14 cellular contexts compared by ENCODE assay signal in genomic region chr4:70589785-70590184, GRCh38. TPM values are rescaled to one million over a fixed set of nuclear protein-coding genes. Genes with fewer than 3 reads are reported as not detected.
DNase-seq lines count a peak whose midpoint lies in the region; ATAC-seq and TF ChIP-seq lines count a peak whose summit lies in the region.
"Had no signal": no experiment of that assay in that cellular context is flagged by ENCODE, and none has a peak within 500 bp of the region (broad histone marks: within the 10 kb centered on the region; RNA-seq: fewer than 3 reads in every experiment).

No MANE protein-coding gene starts in this region.

- H3K36me3 ChIP-seq in A673 (ENCODE audit: insufficient read depth, low read length, poor library complexity, severe bottlenecking) (no peaks in the 10 kb centered on the region), SK-N-SH (replicated peaks in 1 of 2; ENCODE audit: control insufficient read depth in 1 of 2, insufficient read depth in 2 of 2, low read length in 1 of 2) (no peaks in the 10 kb centered on the region)

- POLR2A ChIA-PET in A673 (lab: Charles Lee; ENCODE audit: low non-redundant PET) (no interaction called here), SK-N-SH (lab: Yijun Ruan, JAX) (no interaction called here)

- no peak for TF ChIP-seq RAD21 in SK-N-SH (IDR thresholded peaks at IDR 0.05; ENCODE audit: low read length)

- BruUV-seq in A673 (replicated peaks; lab: Mats Ljungman, UMichigan): no TSS peak

- no peak overlapping the region for H3K4me2 ChIP-seq in SK-N-SH

- DNase-seq in SHP77 (lab: John Stamatoyannopoulos, UW) (no peak), A673 (ENCODE audit: low spot score) (no peak), SK-N-SH (no peak), Right ventricle myocardium superior (no peak)
- DNase-seq: activated CD4-positive, alpha-beta T cell treated with anti-CD3 and anti-CD28 coated beads, Interleukin-2, amount 10 ng/mL, durations not matched to agents 24 days and 14 days; activated naive CD4-positive, alpha-beta T cell; cerebellar nuclear complex; KBM-7; SHP77 treated with DMSO at 0.1 percent for 48 hours had no signal

- H3K4me1 Mint-ChIP-seq in stimulated activated memory B cell treated with anti-CD40 and anti-IgM and Interleukin-4, amounts not matched to agents 10 μg/mL and 1 μg/mL and 100 μg/mL, for 72 hours: peaks cover 15% of the 10 kb centered on the region
- H3K4me1 Mint-ChIP-seq: activated CD4-positive, alpha-beta T cell treated with anti-CD3 and anti-CD28 coated beads, Interleukin-2, amount 10 ng/mL, durations not matched to agents 24 days and 14 days had no signal

- H3K27ac ChIP-seq in A673 (ENCODE audit: low read depth, low read length, poor library complexity, severe bottlenecking) (no peak overlapping the region), SK-N-SH (ENCODE audit: low read depth in 2 of 2, low read length in 1 of 2) (no peak overlapping the region)

- H3K4me1 ChIP-seq in A673 (ENCODE audit: insufficient read depth, low read length, poor library complexity, severe bottlenecking): peaks cover 18% of the 10 kb centered on the region
- no peaks in the 10 kb centered on the region for H3K4me1 ChIP-seq in SK-N-SH (ENCODE audit: control insufficient read depth in 1 of 2, insufficient read depth in 2 of 2, low read depth in 1 of 2, low read length in 1 of 2)

- peak; percentile 98 for ATAC-seq in GM19043 (IDR thresholded peaks at IDR 0.05; ENCODE audit: low read depth, unreplicated experiment)
- ATAC-seq in GM21825 (IDR thresholded peaks at IDR 0.05; ENCODE audit: unreplicated experiment): peak; percentile 91
- ATAC-seq in HG03175 (IDR thresholded peaks at IDR 0.05; ENCODE audit: unreplicated experiment): peak; percentile 96
- peak; percentile 92 for ATAC-seq in stimulated activated memory B cell treated with anti-CD40 and anti-IgM and Interleukin-4, amounts not matched to agents 10 μg/mL and 1 μg/mL and 100 μg/mL, for 72 hours
- ATAC-seq in Right ventricle myocardium superior (ENCODE audit: poor library complexity): no peak

- H3K4me3 Mint-ChIP-seq in stimulated activated memory B cell treated with anti-CD40 and anti-IgM and Interleukin-4, amounts not matched to agents 10 μg/mL and 1 μg/mL and 100 μg/mL, for 72 hours: no peak overlapping the region
- H3K4me3 Mint-ChIP-seq: activated CD4-positive, alpha-beta T cell treated with anti-CD3 and anti-CD28 coated beads, Interleukin-2, amount 10 ng/mL, durations not matched to agents 24 days and 14 days had no signal

- H3K9me3 ChIP-seq in A673 (ENCODE audit: low read depth, low read length, poor library complexity, severe bottlenecking): no peaks in the 10 kb centered on the region
- no peaks in the 10 kb centered on the region for H3K9me3 ChIP-seq in SK-N-SH

- no peaks in the 10 kb centered on the region for H3K9me3 Mint-ChIP-seq in stimulated activated memory B cell treated with anti-CD40 and anti-IgM and Interleukin-4, amounts not matched to agents 10 μg/mL and 1 μg/mL and 100 μg/mL, for 72 hours
- H3K9me3 Mint-ChIP-seq: activated CD4-positive, alpha-beta T cell treated with anti-CD3 and anti-CD28 coated beads, Interleukin-2, amount 10 ng/mL, durations not matched to agents 24 days and 14 days had no signal

- H3K27me3 Mint-ChIP-seq in stimulated activated memory B cell treated with anti-CD40 and anti-IgM and Interleukin-4, amounts not matched to agents 10 μg/mL and 1 μg/mL and 100 μg/mL, for 72 hours: peaks cover 2% of the 10 kb centered on the region
- H3K27me3 Mint-ChIP-seq: activated CD4-positive, alpha-beta T cell treated with anti-CD3 and anti-CD28 coated beads, Interleukin-2, amount 10 ng/mL, durations not matched to agents 24 days and 14 days had no signal

- CTCF ChIA-PET in A673 (lab: Charles Lee) (no interaction called here), SK-N-SH (lab: Yijun Ruan, JAX) (no interaction called here)

- no peaks in the 10 kb centered on the region for H3K36me3 Mint-ChIP-seq in stimulated activated memory B cell treated with anti-CD40 and anti-IgM and Interleukin-4, amounts not matched to agents 10 μg/mL and 1 μg/mL and 100 μg/mL, for 72 hours

- H3F3A ChIP-seq in SK-N-SH (replicated peaks; ENCODE audit: insufficient read depth): no peaks in the 10 kb centered on the region

- no peak overlapping the region for H3K27ac Mint-ChIP-seq in stimulated activated memory B cell treated with anti-CD40 and anti-IgM and Interleukin-4, amounts not matched to agents 10 μg/mL and 1 μg/mL and 100 μg/mL, for 72 hours
- H3K27ac Mint-ChIP-seq: activated CD4-positive, alpha-beta T cell treated with anti-CD3 and anti-CD28 coated beads, Interleukin-2, amount 10 ng/mL, durations not matched to agents 24 days and 14 days had no signal

- H3K9me2 ChIP-seq in SK-N-SH: no peaks in the 10 kb centered on the region

- H2AFZ ChIP-seq in SK-N-SH (ENCODE audit: low read depth): no peak overlapping the region

- H3K27me3 ChIP-seq in A673 (replicated peaks; ENCODE audit: insufficient read depth, low read depth, low read length, poor library complexity): no peaks in the 10 kb centered on the region
- H3K27me3 ChIP-seq in SK-N-SH (ENCODE audit: insufficient read depth): peaks cover 8% of the 10 kb centered on the region

- TF ChIP-seq CTCF in A673 (conservative IDR thresholded peaks at IDR 0.05; ENCODE audit: low read depth, low read length) (no peak), SK-N-SH (IDR thresholded peaks at IDR 0.05) (no peak)

- no peak overlapping the region for H3K9ac ChIP-seq in SK-N-SH

- H3K4me3 ChIP-seq in A673 (ENCODE audit: low read depth, low read length, poor library complexity, severe bottlenecking) (no peak overlapping the region), SK-N-SH (ENCODE audit: low read depth in 2 of 2, low read length in 1 of 2) (no peak overlapping the region)

- no peaks in the 10 kb centered on the region for H3K79me2 ChIP-seq in SK-N-SH (ENCODE audit: insufficient read depth)

- TF ChIP-seq EP300 in SK-N-SH (IDR thresholded peaks at IDR 0.05; ENCODE audit: borderline replicate concordance in 1 of 2, low read depth in 1 of 2, low read length in 1 of 2): no peak

- intact Hi-C loops in A673 (cut with micrococcal nuclease; ENCODE audit: unreplicated experiment) (no loop called here), Right ventricle myocardium superior (cut with DNase I) (no loop called here)

- no peaks in the 10 kb centered on the region for H4K20me1 ChIP-seq in SK-N-SH (ENCODE audit: insufficient read depth)

TF ChIP-seq in SK-N-SH, 30 proteins besides CTCF, POLR2A, EP300 and RAD21:
- no peak for TF ChIP-seq YY1 (IDR thresholded peaks at IDR 0.05; ENCODE audit: low read depth)
- TF ChIP-seq RFX5 (IDR thresholded peaks at IDR 0.05; ENCODE audit: low read length): no peak
- no peak for TF ChIP-seq MXI1 (IDR thresholded peaks at IDR 0.05; ENCODE audit: low read depth, low read length)
- TF ChIP-seq GABPA (IDR thresholded peaks at IDR 0.05; ENCODE audit: low read depth): no peak
- TF ChIP-seq JUND (IDR thresholded peaks at IDR 0.05): no peak
- no peak for TF ChIP-seq REST (IDR thresholded peaks at IDR 0.05; ENCODE audit: low read depth, low read length)
- TF ChIP-seq IRF3 (IDR thresholded peaks at IDR 0.05; ENCODE audit: low read depth, low read length): no peak
TF ChIP-seq in SK-N-SH: peak in this region for 0.

RNA-seq across cellular contexts. Expression of gene AMBN, which starts 2.3 kb away (rescaled TPM):
- total RNA-seq in A673 (2021) (2.1 and 3.8 TPM in 2 replicates), Right ventricle myocardium superior (not detected)
- polyA plus RNA-seq in SK-N-SH (2012; rRNA removed): not detected in 2 replicates
- polyA plus RNA-seq in SK-N-SH (2012; cell fraction: cytosol; rRNA removed): not detected in 2 replicates
- not detected in 2 replicates for polyA plus RNA-seq in SK-N-SH (2012; cell fraction: nucleus; rRNA removed)
- total RNA-seq: activated CD4-positive, alpha-beta T cell treated with anti-CD3 and anti-CD28 coated beads, Interleukin-2, amount 10 ng/mL, durations not matched to agents 24 days and 14 days; osteoblast had no signal

RNA-seq across cellular contexts. Expression of gene ENAM, which starts 38.8 kb away (rescaled TPM):
- not detected in 2 replicates for total RNA-seq in A673 (2021)
- 0.11 and 0.20 TPM in 2 replicates for polyA plus RNA-seq in SK-N-SH (2012; rRNA removed)
- polyA plus RNA-seq in SK-N-SH (2012; cell fraction: cytosol; rRNA removed): 0.18 and 0.19 TPM in 2 replicates
- 0.08 and 0.10 TPM in 2 replicates for polyA plus RNA-seq in SK-N-SH (2012; cell fraction: nucleus; rRNA removed)
- 3.8 TPM for total RNA-seq in Right ventricle myocardium superior
- total RNA-seq: activated CD4-positive, alpha-beta T cell treated with anti-CD3 and anti-CD28 coated beads, Interleukin-2, amount 10 ng/mL, durations not matched to agents 24 days and 14 days; osteoblast had no signal
